1 cellular context compared by ENCODE assay signal in genomic region chr3:12479919-12480425, GRCh38.
TF ChIP-seq lines count a peak whose summit lies in the region.

No MANE protein-coding gene starts in this region.

TF ChIP-seq in HepG2, 621 proteins besides CTCF, POLR2A, EP300 and RAD21 (continued from another document and continues in another):
- TF ChIP-seq SOX6 (IDR thresholded peaks at IDR 0.05): no peak
- TF ChIP-seq SOX6 (CRISPR knock-in tag; IDR thresholded peaks at IDR 0.05): peak; percentile 90
- TF ChIP-seq PTBP1 (IDR thresholded peaks at IDR 0.05; ENCODE audit: low read depth, low read length, poor library complexity, severe bottlenecking): no peak
- TF ChIP-seq, protein P1, sequence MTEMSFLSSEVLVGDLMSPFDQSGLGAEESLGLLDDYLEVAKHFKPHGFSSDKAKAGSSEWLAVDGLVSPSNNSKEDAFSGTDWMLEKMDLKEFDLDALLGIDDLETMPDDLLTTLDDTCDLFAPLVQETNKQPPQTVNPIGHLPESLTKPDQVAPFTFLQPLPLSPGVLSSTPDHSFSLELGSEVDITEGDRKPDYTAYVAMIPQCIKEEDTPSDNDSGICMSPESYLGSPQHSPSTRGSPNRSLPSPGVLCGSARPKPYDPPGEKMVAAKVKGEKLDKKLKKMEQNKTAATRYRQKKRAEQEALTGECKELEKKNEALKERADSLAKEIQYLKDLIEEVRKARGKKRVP (CRISPR knock-in tag; IDR thresholded peaks at IDR 0.05): no peak
- no peak for TF ChIP-seq ZNF234 (CRISPR knock-in tag; conservative IDR thresholded peaks at IDR 0.05)
- no peak for TF ChIP-seq ADNP (CRISPR knock-in tag; IDR thresholded peaks at IDR 0.05)
- no peak for TF ChIP-seq NCOA2 (CRISPR knock-in tag; IDR thresholded peaks at IDR 0.05)
- TF ChIP-seq MEIS1 (CRISPR knock-in tag; IDR thresholded peaks at IDR 0.05; ENCODE audit: borderline replicate concordance): no peak
- no peak for TF ChIP-seq ZFY (CRISPR knock-in tag; IDR thresholded peaks at IDR 0.05)
- peak; percentile 37; the same call in 1 of the 2 replicates for TF ChIP-seq ZFP91 (CRISPR knock-in tag; IDR thresholded peaks at IDR 0.05; ENCODE audit: borderline replicate concordance)
- 0 out of 4 replicates have a peak, but pooled peaks of 1 of the 2 experiments have one; percentile 43 for TF ChIP-seq KLF16 (CRISPR knock-in tag; IDR thresholded peaks at IDR 0.05)
- TF ChIP-seq CSRNP2 (CRISPR knock-in tag; conservative IDR thresholded peaks at IDR 0.05; ENCODE audit: low read depth): no peak
- peak; percentile 92 for TF ChIP-seq SMC3 (IDR thresholded peaks at IDR 0.05; ENCODE audit: low read length)
- no peak for TF ChIP-seq RBFOX2 (IDR thresholded peaks at IDR 0.05; ENCODE audit: low read depth, low read length)
- peak; percentile 75 for TF ChIP-seq ZNF687 (CRISPR knock-in tag; IDR thresholded peaks at IDR 0.05)
- TF ChIP-seq RAD51 (IDR thresholded peaks at IDR 0.05; ENCODE audit: borderline replicate concordance): no peak
- TF ChIP-seq KDM3A (CRISPR knock-in tag; IDR thresholded peaks at IDR 0.05; ENCODE audit: low read depth): no peak
- TF ChIP-seq CREB1 (IDR thresholded peaks at IDR 0.05): no peak
- no peak for TF ChIP-seq CREB1 (CRISPR knock-in tag; IDR thresholded peaks at IDR 0.05)
- TF ChIP-seq RARG (CRISPR knock-in tag; IDR thresholded peaks at IDR 0.05; ENCODE audit: low read depth): no peak
- TF ChIP-seq STAG1 (CRISPR knock-in tag; IDR thresholded peaks at IDR 0.05): peak; percentile 93
- no peak for TF ChIP-seq PITX1 (CRISPR knock-in tag; IDR thresholded peaks at IDR 0.05)
- no peak for TF ChIP-seq MAZ (IDR thresholded peaks at IDR 0.05; ENCODE audit: borderline replicate concordance, low read depth, low read length)
- TF ChIP-seq MAZ (CRISPR knock-in tag; IDR thresholded peaks at IDR 0.05; ENCODE audit: low read depth): 0 out of 2 replicates have a peak, but pooled peaks have one; percentile 49
- no peak for TF ChIP-seq KDM5B (CRISPR knock-in tag; IDR thresholded peaks at IDR 0.05; ENCODE audit: borderline replicate concordance)
- TF ChIP-seq, protein P2, sequence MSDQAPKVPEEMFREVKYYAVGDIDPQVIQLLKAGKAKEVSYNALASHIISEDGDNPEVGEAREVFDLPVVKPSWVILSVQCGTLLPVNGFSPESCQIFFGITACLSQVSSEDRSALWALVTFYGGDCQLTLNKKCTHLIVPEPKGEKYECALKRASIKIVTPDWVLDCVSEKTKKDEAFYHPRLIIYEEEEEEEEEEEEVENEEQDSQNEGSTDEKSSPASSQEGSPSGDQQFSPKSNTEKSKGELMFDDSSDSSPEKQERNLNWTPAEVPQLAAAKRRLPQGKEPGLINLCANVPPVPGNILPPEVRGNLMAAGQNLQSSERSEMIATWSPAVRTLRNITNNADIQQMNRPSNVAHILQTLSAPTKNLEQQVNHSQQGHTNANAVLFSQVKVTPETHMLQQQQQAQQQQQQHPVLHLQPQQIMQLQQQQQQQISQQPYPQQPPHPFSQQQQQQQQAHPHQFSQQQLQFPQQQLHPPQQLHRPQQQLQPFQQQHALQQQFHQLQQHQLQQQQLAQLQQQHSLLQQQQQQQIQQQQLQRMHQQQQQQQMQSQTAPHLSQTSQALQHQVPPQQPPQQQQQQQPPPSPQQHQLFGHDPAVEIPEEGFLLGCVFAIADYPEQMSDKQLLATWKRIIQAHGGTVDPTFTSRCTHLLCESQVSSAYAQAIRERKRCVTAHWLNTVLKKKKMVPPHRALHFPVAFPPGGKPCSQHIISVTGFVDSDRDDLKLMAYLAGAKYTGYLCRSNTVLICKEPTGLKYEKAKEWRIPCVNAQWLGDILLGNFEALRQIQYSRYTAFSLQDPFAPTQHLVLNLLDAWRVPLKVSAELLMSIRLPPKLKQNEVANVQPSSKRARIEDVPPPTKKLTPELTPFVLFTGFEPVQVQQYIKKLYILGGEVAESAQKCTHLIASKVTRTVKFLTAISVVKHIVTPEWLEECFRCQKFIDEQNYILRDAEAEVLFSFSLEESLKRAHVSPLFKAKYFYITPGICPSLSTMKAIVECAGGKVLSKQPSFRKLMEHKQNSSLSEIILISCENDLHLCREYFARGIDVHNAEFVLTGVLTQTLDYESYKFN (CRISPR knock-in tag; conservative IDR thresholded peaks at IDR 0.05): 0 out of 2 replicates have a peak, but pooled peaks have one; percentile 33
- 0 out of 4 replicates have a peak, but pooled peaks of 1 of the 2 experiments have one; percentile 36 for TF ChIP-seq HMGXB4 (CRISPR knock-in tag; IDR thresholded peaks at IDR 0.05; ENCODE audit: borderline replicate concordance in 1 of 2, low read depth in 1 of 2)
- TF ChIP-seq ZNF709 (CRISPR knock-in tag; IDR thresholded peaks at IDR 0.05): no peak
- TF ChIP-seq RFXANK (CRISPR knock-in tag; IDR thresholded peaks at IDR 0.05): no peak
- TF ChIP-seq MYC (CRISPR knock-in tag; IDR thresholded peaks at IDR 0.05; ENCODE audit: borderline replicate concordance): peak; percentile 19; the same call in 1 of the 2 replicates
- no peak for TF ChIP-seq ZNF710 (CRISPR knock-in tag; IDR thresholded peaks at IDR 0.05; ENCODE audit: borderline replicate concordance)
- TF ChIP-seq ZBTB38 (CRISPR knock-in tag; IDR thresholded peaks at IDR 0.05): 0 out of 2 replicates have a peak, but pooled peaks have one; percentile 17
- TF ChIP-seq AFF4 (CRISPR knock-in tag; IDR thresholded peaks at IDR 0.05): no peak
- 0 out of 2 replicates have a peak, but pooled peaks have one; percentile 35 for TF ChIP-seq GZF1 (CRISPR knock-in tag; IDR thresholded peaks at IDR 0.05)
